10 cellular contexts compared by ENCODE assay signal in the genomic region with DNA sequence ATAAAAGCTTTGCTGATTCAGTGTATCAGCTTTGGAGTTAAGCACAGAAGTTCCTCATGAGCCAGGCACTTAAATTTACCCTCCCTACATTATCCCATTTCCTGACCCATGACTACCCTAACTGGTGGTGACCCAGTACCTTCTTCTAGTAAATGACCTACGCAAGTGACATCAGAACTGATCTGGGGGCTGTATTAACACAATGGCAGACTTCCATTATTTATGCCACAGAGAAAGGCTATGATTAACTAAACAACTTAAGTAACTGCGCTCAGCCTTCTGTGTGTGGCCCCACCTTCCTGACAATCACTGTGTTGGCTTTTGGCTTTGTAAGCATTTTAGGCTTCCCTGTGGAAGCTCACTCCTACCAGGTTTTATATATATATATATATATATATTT. TPM values are rescaled to one million over a fixed set of nuclear protein-coding genes. Genes with fewer than 3 reads are reported as not detected.
DNase-seq lines count a peak whose midpoint lies in the region; ATAC-seq and TF ChIP-seq lines count a peak whose summit lies in the region.
"Had no signal": no experiment of that assay in that cellular context is flagged by ENCODE, and none has a peak within 500 bp of the region (broad histone marks: within the 10 kb centered on the region; RNA-seq: fewer than 3 reads in every experiment).

No MANE protein-coding gene starts in this region.

- no peak for TF ChIP-seq CTCF in heart right ventricle (IDR thresholded peaks at IDR 0.05)
- TF ChIP-seq CTCF in tibial nerve (IDR thresholded peaks at IDR 0.05) = no peak

- H3K4me3 ChIP-seq in heart right ventricle (peak overlapping the region in 9 of 10 donors; percentile 63 to 97 (median 77)), iPS-18a (ENCODE audit: low read length) (peak overlapping the region; percentile 88), tibial nerve (peak overlapping the region in 3 of 4 donors; percentile 68 to 93 (median 88))

- no peak overlapping the region for H3K27ac ChIP-seq in heart right ventricle
- H3K27ac ChIP-seq in iPS-18a (ENCODE audit: low read length) = no peak overlapping the region
- no peak overlapping the region for H3K27ac ChIP-seq in tibial nerve

- intact Hi-C loops in heart right ventricle (cut with DNase I) = loop anchor here (1.0 to 10.0 kb wide), 12 partner anchors 25 to 129 kb away; no protein-coding TSS in a partner anchor
- intact Hi-C loops in cardiac septum (cut with DNase I) = loop anchor here (5.0 to 10.0 kb wide), 3 partner anchors 42 to 319 kb away; no protein-coding TSS in a partner anchor

- POLR2A ChIA-PET in activated CD4-positive, alpha-beta memory T cell treated with anti-CD3 and anti-CD28 coated beads, Interleukin-2, amount 10 ng/mL, durations not matched to agents 7 days and 5 days (lab: Charles Lee) = interaction anchor here (1.0 to 7.2 kb wide), 4 partner anchors 11 to 99 kb away, joined by 4 to 299 read pairs (median 48); no protein-coding TSS in a partner anchor

- H3K27me3 ChIP-seq in heart right ventricle = peaks cover 0 to 42% (median 0%) of the 10 kb centered on the region in 7 donors
- H3K27me3 ChIP-seq in iPS-18a (ENCODE audit: control insufficient read depth, insufficient read depth, low read length) = peaks cover 13% of the 10 kb centered on the region
- H3K27me3 ChIP-seq in tibial nerve = no peaks in the 10 kb centered on the region

- H3K9me3 ChIP-seq in heart right ventricle (no peaks in the 10 kb centered on the region), iPS-18a (ENCODE audit: control insufficient read depth, low read depth, low read length) (no peaks in the 10 kb centered on the region), tibial nerve (no peaks in the 10 kb centered on the region)

- TF ChIP-seq EP300 in tibial nerve (IDR thresholded peaks at IDR 0.05) = no peak

- ATAC-seq in heart right ventricle = no peak
- no peak for ATAC-seq in GM18505 (IDR thresholded peaks at IDR 0.05; ENCODE audit: unreplicated experiment)

- H3K27me3 Mint-ChIP-seq in activated CD4-positive, alpha-beta memory T cell treated with anti-CD3 and anti-CD28 coated beads, Interleukin-2, amount 10 ng/mL, durations not matched to agents 7 days and 5 days = peaks cover 50% of the 10 kb centered on the region

- H3K36me3 ChIP-seq in heart right ventricle (no peaks in the 10 kb centered on the region), iPS-18a (ENCODE audit: control insufficient read depth, low read depth, low read length) (no peaks in the 10 kb centered on the region), tibial nerve (no peaks in the 10 kb centered on the region)

- DNase-seq in heart right ventricle (no peak), cardiac septum (ENCODE audit: low spot score) (no peak), tibial nerve (ENCODE audit: low spot score in 2 of 2) (no peak), SK-N-DZ (ENCODE audit: low spot score) (no peak), SIG-M5 (lab: John Stamatoyannopoulos, UW) (no peak)
- no peak for DNase-seq in activated CD4-positive, alpha-beta memory T cell treated with anti-CD3 and anti-CD28 coated beads, Interleukin-2, amount 10 ng/mL, durations not matched to agents 7 days and 5 days
- DNase-seq: GF-D8, naive B cell had no signal

- WGBS in heart right ventricle, 2 donors = 66 to 67% methylated on average over 2 of the region's 2 CpGs
- WGBS in tibial nerve, 2 donors = 71 to 76% methylated on average over 2 of the region's 2 CpGs

- no peaks in the 10 kb centered on the region for H3K9me3 Mint-ChIP-seq in activated CD4-positive, alpha-beta memory T cell treated with anti-CD3 and anti-CD28 coated beads, Interleukin-2, amount 10 ng/mL, durations not matched to agents 7 days and 5 days

- peak overlapping the region; percentile 45 for H3K27ac Mint-ChIP-seq in activated CD4-positive, alpha-beta memory T cell treated with anti-CD3 and anti-CD28 coated beads, Interleukin-2, amount 10 ng/mL, durations not matched to agents 7 days and 5 days
- H3K27ac Mint-ChIP-seq: naive B cell had no signal

- CTCF ChIA-PET in activated CD4-positive, alpha-beta memory T cell treated with anti-CD3 and anti-CD28 coated beads, Interleukin-2, amount 10 ng/mL, durations not matched to agents 7 days and 5 days (lab: Charles Lee) = interaction anchor here (1.0 to 9.3 kb wide), 7 partner anchors 9 to 126 kb away, joined by 3 to 95 read pairs (median 18); no protein-coding TSS in a partner anchor

- peaks cover 4 to 41% (median 23%) of the 10 kb centered on the region in 9 donors for H3K4me1 ChIP-seq in heart right ventricle
- H3K4me1 ChIP-seq in iPS-18a (ENCODE audit: control insufficient read depth, low read depth, low read length) = peaks cover 43% of the 10 kb centered on the region
- peaks cover 0 to 36% (median 9%) of the 10 kb centered on the region in 4 donors for H3K4me1 ChIP-seq in tibial nerve

- H3K36me3 Mint-ChIP-seq in activated CD4-positive, alpha-beta memory T cell treated with anti-CD3 and anti-CD28 coated beads, Interleukin-2, amount 10 ng/mL, durations not matched to agents 7 days and 5 days (ENCODE audit: low read depth) = peaks cover 41% of the 10 kb centered on the region

- H3K4me3 Mint-ChIP-seq in activated CD4-positive, alpha-beta memory T cell treated with anti-CD3 and anti-CD28 coated beads, Interleukin-2, amount 10 ng/mL, durations not matched to agents 7 days and 5 days = peak overlapping the region; percentile 91

- peaks cover 62% of the 10 kb centered on the region for H3K4me1 Mint-ChIP-seq in activated CD4-positive, alpha-beta memory T cell treated with anti-CD3 and anti-CD28 coated beads, Interleukin-2, amount 10 ng/mL, durations not matched to agents 7 days and 5 days

- H3K9ac ChIP-seq in iPS-18a (ENCODE audit: low read length) = no peak overlapping the region

- TF ChIP-seq POLR2A in tibial nerve (IDR thresholded peaks at IDR 0.05) (no peak), GM18505 (IDR thresholded peaks at IDR 0.05; ENCODE audit: borderline replicate concordance, extremely low read depth, insufficient read depth, insufficient read length) (no peak)

RNA-seq across cellular contexts. Expression of a gene that starts 1.9 kb away (rescaled TPM):
- total RNA-seq in heart right ventricle (1 to 10 TPM; 1.6 to 4.4 (median 3.5) TPM), cardiac septum (3.2 TPM), tibial nerve (1 to 10 TPM; 3.6 to 7.5 (median 6.5) TPM)
- 1 to 10 TPM in 1 of 2 donors, under 1 TPM in 1; 0.80 to 2.1 TPM for polyA plus RNA-seq in heart right ventricle
- 10 to 100 TPM; 19.8 to 21.0 TPM for total RNA-seq in activated CD4-positive, alpha-beta memory T cell treated with anti-CD3 and anti-CD28 coated beads, Interleukin-2, amount 10 ng/mL, durations not matched to agents 7 days and 5 days
- polyA plus RNA-seq in SK-N-DZ (2014; cell fraction: cytosol; rRNA removed) = 2.0 and 2.7 TPM in 2 replicates
- polyA plus RNA-seq in SK-N-DZ (2014; cell fraction: nucleus; rRNA removed) = 0.33 and 1.7 TPM in 2 replicates
